Comparison of ENCODE assay signal across 26 cellular contexts in the genomic region with DNA sequence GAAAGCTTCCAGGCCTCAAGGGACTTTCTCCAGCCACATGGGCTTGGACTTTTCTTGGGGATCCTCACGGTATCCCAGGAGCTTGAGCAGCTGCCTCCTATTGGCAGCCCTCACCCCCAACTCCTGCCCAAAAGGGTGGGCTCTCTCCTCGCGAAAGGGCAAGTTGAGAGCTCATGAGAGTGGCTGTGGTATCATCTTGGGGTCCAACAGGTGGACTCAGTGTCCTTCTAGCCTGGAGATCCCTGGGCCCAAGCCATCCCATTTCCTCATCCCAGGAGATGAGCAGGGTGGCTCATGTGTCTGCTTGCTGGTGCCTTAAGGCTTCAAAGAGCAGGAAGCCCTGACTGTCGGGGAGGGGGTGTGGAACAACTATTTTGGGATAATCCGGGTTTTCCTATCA. TPM values are rescaled to one million over a fixed set of nuclear protein-coding genes. Genes with fewer than 3 reads are reported as not detected.
"Had no signal": no experiment of that assay in that cellular context is flagged by ENCODE, and none has a peak within 500 bp of the region (broad histone marks: within the 10 kb centered on the region; RNA-seq: fewer than 3 reads in every experiment).

No MANE protein-coding gene starts in this region.

- H3K27me3 ChIP-seq: colonic mucosa, gastroesophageal sphincter, pancreas, right lobe of liver, transverse colon had no signal

- H3K4me1 ChIP-seq: colonic mucosa, gastroesophageal sphincter, psoas muscle, right lobe of liver had no signal

- H3K27ac Mint-ChIP-seq: naive B cell, nephron had no signal

- ATAC-seq: gastroesophageal sphincter, pancreas, psoas muscle, right lobe of liver had no signal

- H3K36me3 ChIP-seq: colonic mucosa, esophagus squamous epithelium, gastroesophageal sphincter, pancreas, right lobe of liver, stomach, thoracic aorta, transverse colon had no signal

- H3K4me3 ChIP-seq: colonic mucosa, esophagus squamous epithelium, gastroesophageal sphincter, pancreas, psoas muscle, right lobe of liver, skin epidermis, stomach, thoracic aorta, transverse colon had no signal

- DNase-seq: colonic mucosa; dermis blood vessel endothelial cell; esophagus squamous epithelium; foreskin fibroblast; hippocampal formation; kidney glomerular epithelial cell; mesendoderm; naive B cell; occipital lobe; pancreas; psoas muscle; retina; stimulated activated CD4-positive, alpha-beta T cell treated with anti-CD3 and anti-CD28 coated beads, Interleukin-12 subunit alpha, Interleukin-12 subunit beta, amount 100 ng/mL, for 4 hours; stimulated activated naive CD4-positive, alpha-beta T cell; stomach; substantia nigra; transverse colon had no signal

- H3K27ac ChIP-seq: colonic mucosa, esophagus squamous epithelium, gastroesophageal sphincter, pancreas, psoas muscle, right lobe of liver, skin epidermis, stomach, thoracic aorta, transverse colon had no signal

- FAIRE-seq: pancreas had no signal

- H3K9me3 ChIP-seq: colonic mucosa, esophagus squamous epithelium, gastroesophageal sphincter, pancreas, psoas muscle, right lobe of liver, stomach, thoracic aorta, transverse colon had no signal

- H3K4me3 Mint-ChIP-seq: naive B cell, nephron had no signal

- H3K36me3 Mint-ChIP-seq: naive B cell had no signal

- H3K9me3 Mint-ChIP-seq: naive B cell, nephron had no signal

RNA-seq across cellular contexts. Expression of gene TBX4, which starts 17.7 kb away (rescaled TPM):
- total RNA-seq: colonic mucosa, dermis blood vessel endothelial cell, epithelial cell of proximal tubule, esophagus squamous epithelium, liver, lung microvascular endothelial cell, occipital lobe, pancreas, right lobe of liver, thoracic aorta, ureter had no signal
- polyA plus RNA-seq: liver, pancreas, psoas muscle had no signal
